Comparison of ENCODE assay signal across 11 cellular contexts in the genomic region with DNA sequence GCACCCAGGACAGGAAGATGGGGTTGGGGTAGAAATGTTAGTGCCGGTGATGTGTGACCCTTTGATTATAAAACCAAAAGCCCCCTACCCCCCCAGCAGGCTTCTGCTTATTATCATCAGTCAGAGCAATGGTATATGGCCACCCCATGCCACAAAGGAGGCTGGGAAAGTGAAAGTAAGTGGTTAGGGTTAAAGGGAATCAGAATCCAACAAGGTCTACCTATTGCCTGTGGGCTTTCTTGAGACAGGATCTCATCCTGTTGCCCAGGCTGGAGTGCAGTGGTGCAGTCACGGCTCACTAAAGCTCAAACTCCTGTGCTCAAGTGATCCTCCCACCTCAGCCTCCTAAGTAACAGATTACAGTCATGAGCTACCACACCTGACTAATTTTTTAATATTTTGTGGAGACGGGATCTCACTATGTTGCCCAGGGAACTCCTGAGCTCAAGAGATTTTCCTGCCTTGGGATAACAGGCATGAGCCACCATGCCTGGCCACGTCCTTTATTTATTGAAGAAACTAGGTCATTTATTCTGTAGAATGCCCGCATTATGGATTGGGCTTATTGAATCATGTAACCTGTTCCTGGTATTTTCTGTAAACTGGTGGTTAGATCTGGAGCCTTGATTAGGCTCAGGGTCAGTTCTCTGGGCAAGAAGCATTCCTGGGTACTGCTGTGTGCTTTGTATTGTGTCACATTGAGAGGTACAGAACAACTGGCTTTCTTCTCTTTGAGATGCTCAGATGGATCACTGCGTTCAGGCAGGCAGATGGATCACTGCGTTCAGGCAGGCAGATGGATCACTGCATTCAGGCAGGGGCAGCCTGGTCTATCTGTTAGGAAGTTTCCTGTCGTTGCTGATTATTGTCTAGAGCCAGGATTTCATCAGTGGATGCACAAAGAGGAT. TPM values are rescaled to one million over a fixed set of nuclear protein-coding genes. Genes with fewer than 3 reads are reported as not detected.
DNase-seq lines count a peak whose midpoint lies in the region; ATAC-seq and TF ChIP-seq lines count a peak whose summit lies in the region.
"Had no signal": no experiment of that assay in that cellular context is flagged by ENCODE, and none has a peak within 500 bp of the region (broad histone marks: within the 10 kb centered on the region; RNA-seq: fewer than 3 reads in every experiment).

No MANE protein-coding gene starts in this region.

- DNase-seq in IMR-90 (no peak), immature natural killer cell (no peak), left lung (no peak), AG20443 (ENCODE audit: low spot score) (no peak), LoVo (ENCODE audit: low spot score) (no peak)
- no peak for DNase-seq in stimulated activated naive B cell treated with anti-CD40 and anti-IgM and Interleukin-4, amounts not matched to agents 10 μg/mL and 1 μg/mL and 100 μg/mL, for 72 hours
- DNase-seq: NCI-H510A treated with DMSO at 0.1 percent for 48 hours, SIG-M5, small intestine had no signal

- no peak overlapping the region for H3K4me2 ChIP-seq in IMR-90 (ENCODE audit: low read depth, low read length)

- peaks cover 41 to 91% of the 10 kb centered on the region in 2 experiments for H3K79me1 ChIP-seq in IMR-90 (ENCODE audit: low read depth in 1 of 2, low read length in 2 of 2)

- H2AFZ ChIP-seq in IMR-90 (replicated peaks; ENCODE audit: low read length, poor library complexity): no peak overlapping the region

- H2BK15ac ChIP-seq in IMR-90 (ENCODE audit: low read depth, low read length): peak overlapping the region; percentile 45; the same call in 2 of the 3 replicates

- H2BK20ac ChIP-seq in IMR-90 (ENCODE audit: low read depth, low read length): peak overlapping the region; percentile 57; the same call in 1 of the 2 replicates

- no peak overlapping the region for H3K4me3 ChIP-seq in IMR-90 (ENCODE audit: insufficient read depth, low read depth, low read length)
- H3K4me3 ChIP-seq in left lung: no peak overlapping the region

- POLR2A ChIA-PET in IMR-90 (lab: Charles Lee; ENCODE audit: unreplicated experiment): interaction anchor here (0.5 to 1.1 kb wide), 2 partner anchors 105 to 1851 kb away, joined by 3 read pairs; no protein-coding TSS in a partner anchor

- TF ChIP-seq CTCF in IMR-90 (conservative IDR thresholded peaks at IDR 0.05; ENCODE audit: low read depth, low read length) (no peak), left lung (IDR thresholded peaks at IDR 0.05) (no peak)

- H3K36me3 ChIP-seq in IMR-90 (ENCODE audit: control insufficient read depth, insufficient read depth, low read length) (peaks cover 3% of the 10 kb centered on the region), left lung (no peaks in the 10 kb centered on the region)

- no peak overlapping the region for H2AK9ac ChIP-seq in IMR-90 (replicated peaks; ENCODE audit: low read depth, low read length, poor library complexity)

- in situ Hi-C loops in IMR-90 (cut with MboI; ENCODE audit: low sequenced_read_pairs): no loop called here

- peaks cover 0 to 7% (median 0%) of the 10 kb centered on the region in 3 donors for H3K27me3 Mint-ChIP-seq in immature natural killer cell (ENCODE audit: low read depth in 3 of 3)
- H3K27me3 Mint-ChIP-seq in stimulated activated naive B cell treated with anti-CD40 and anti-IgM and Interleukin-4, amounts not matched to agents 10 μg/mL and 1 μg/mL and 100 μg/mL, for 72 hours: no peaks in the 10 kb centered on the region

- no peaks in the 10 kb centered on the region for H3K36me3 Mint-ChIP-seq in immature natural killer cell
- peaks cover 15 to 16% of the 10 kb centered on the region in 2 donors for H3K36me3 Mint-ChIP-seq in stimulated activated naive B cell treated with anti-CD40 and anti-IgM and Interleukin-4, amounts not matched to agents 10 μg/mL and 1 μg/mL and 100 μg/mL, for 72 hours

- peak overlapping the region; percentile 70 for H3K14ac ChIP-seq in IMR-90 (replicated peaks; ENCODE audit: low read depth, low read length)

- no peaks in the 10 kb centered on the region for H3K9me3 ChIP-seq in IMR-90 (ENCODE audit: control insufficient read depth, insufficient read depth, low read length)
- no peaks in the 10 kb centered on the region for H3K9me3 ChIP-seq in left lung

- H4K91ac ChIP-seq in IMR-90 (ENCODE audit: insufficient read depth, low read depth, low read length): peak overlapping the region; percentile 66; the same call in 1 of the 2 replicates

- peak overlapping the region; percentile 77 for H4K5ac ChIP-seq in IMR-90 (ENCODE audit: low read depth, low read length)

- H3K56ac ChIP-seq in IMR-90 (ENCODE audit: extremely low read depth, insufficient read depth, low read length): no peak overlapping the region

- H3K9ac ChIP-seq in IMR-90 (ENCODE audit: low read depth, low read length): peak overlapping the region; percentile 26; the same call in 1 of the 2 replicates

- H3K4ac ChIP-seq in IMR-90 (ENCODE audit: low read depth, low read length): peak overlapping the region; percentile 94

- no peak for TF ChIP-seq POLR2A in IMR-90 (IDR thresholded peaks at IDR 0.05; ENCODE audit: low read depth, low read length)

- CTCF ChIA-PET in IMR-90 (lab: Yijun Ruan, JAX): interaction anchor here (1.0 kb wide), 1 partner anchor 159 kb away, joined by 3 read pairs; no protein-coding TSS in a partner anchor

- dilution Hi-C loops in IMR-90 (cut with HindIII; ENCODE audit: low sequenced_read_pairs, unreplicated experiment): no loop called here

- peak overlapping the region in 1 of 2 experiments; percentile 59; a peak in 2 of 4 replicates for H4K8ac ChIP-seq in IMR-90 (ENCODE audit: low read depth in 2 of 2, low read length in 2 of 2)

- no TSS peak for BruUV-seq in IMR-90 (replicated peaks; lab: Mats Ljungman, UMichigan)

- H3K4me1 Mint-ChIP-seq in immature natural killer cell: peaks cover 24 to 57% of the 10 kb centered on the region in 2 donors
- H3K4me1 Mint-ChIP-seq in stimulated activated naive B cell treated with anti-CD40 and anti-IgM and Interleukin-4, amounts not matched to agents 10 μg/mL and 1 μg/mL and 100 μg/mL, for 72 hours: peaks cover 20 to 32% of the 10 kb centered on the region in 2 donors

- peak overlapping the region; percentile 1; the same call in 1 of the 2 replicates for H2AK5ac ChIP-seq in IMR-90 (ENCODE audit: low read depth, low read length)

- H3K27ac Mint-ChIP-seq in immature natural killer cell: peak overlapping the region in 5 of 6 donors; percentile 7 to 69 (median 23)
- peak overlapping the region; percentile 51 for H3K27ac Mint-ChIP-seq in stimulated activated naive B cell treated with anti-CD40 and anti-IgM and Interleukin-4, amounts not matched to agents 10 μg/mL and 1 μg/mL and 100 μg/mL, for 72 hours

- H2BK5ac ChIP-seq in IMR-90 (ENCODE audit: low read depth, low read length, poor library complexity, severe bottlenecking): peak overlapping the region; percentile 30

- H4K20me1 ChIP-seq in IMR-90 (ENCODE audit: insufficient read depth, low read length): peaks cover 3% of the 10 kb centered on the region; the same call in 1 of the 2 replicates

- H3K4me3 Mint-ChIP-seq in immature natural killer cell: no peak overlapping the region
- H3K4me3 Mint-ChIP-seq in stimulated activated naive B cell treated with anti-CD40 and anti-IgM and Interleukin-4, amounts not matched to agents 10 μg/mL and 1 μg/mL and 100 μg/mL, for 72 hours: no peak overlapping the region

- H2BK120ac ChIP-seq in IMR-90 (ENCODE audit: low read depth, low read length): peak overlapping the region; percentile 65

- H3K27me3 ChIP-seq in IMR-90 (ENCODE audit: control insufficient read depth, insufficient read depth, low read length) (no peaks in the 10 kb centered on the region), left lung (no peaks in the 10 kb centered on the region)

- ATAC-seq in IMR-90 (ENCODE audit: low read depth): no peak
- ATAC-seq in stimulated activated naive B cell treated with anti-CD40 and anti-IgM and Interleukin-4, amounts not matched to agents 10 μg/mL and 1 μg/mL and 100 μg/mL, for 72 hours (replicated peaks): peak in 1 of 2 donors; percentile 16
- ATAC-seq in left lung: no peak
- no peak for ATAC-seq in HG02884 (IDR thresholded peaks at IDR 0.05; ENCODE audit: unreplicated experiment)

- H3K4me1 ChIP-seq in IMR-90 (ENCODE audit: control insufficient read depth, insufficient read depth, low read length): peaks cover 46% of the 10 kb centered on the region
- peaks cover 16 to 84% of the 10 kb centered on the region in 2 donors for H3K4me1 ChIP-seq in left lung

- intact Hi-C loops in IMR-90 (cut with micrococcal nuclease) (no loop called here), left lung (cut with DNase I) (no loop called here)

- peak overlapping the region; percentile 7; the same call in 1 of the 2 replicates for H3K18ac ChIP-seq in IMR-90 (ENCODE audit: low read depth, low read length)

- peaks cover 48% of the 10 kb centered on the region for H3K9me1 ChIP-seq in IMR-90 (ENCODE audit: insufficient read depth, low read length)

- no peaks in the 10 kb centered on the region for H3K9me3 Mint-ChIP-seq in immature natural killer cell
- H3K9me3 Mint-ChIP-seq in stimulated activated naive B cell treated with anti-CD40 and anti-IgM and Interleukin-4, amounts not matched to agents 10 μg/mL and 1 μg/mL and 100 μg/mL, for 72 hours: no peaks in the 10 kb centered on the region

- 69% methylated on average over 2 of the region's 8 CpGs; no CpG with 5 or more reads in 1 of the 2 experiments for WGBS in IMR-90 (ENCODE audit: extremely low coverage in 2 of 2, insufficient read length in 1 of 2), 2 experiments

- no peak overlapping the region for H3K27ac ChIP-seq in IMR-90 (ENCODE audit: insufficient read depth, low read length)
- peak overlapping the region; percentile 20 for H3K27ac ChIP-seq in angular gyrus (ENCODE audit: low read depth, low read length)
- no peak overlapping the region for H3K27ac ChIP-seq in left lung

- TF ChIP-seq RAD21 in IMR-90 (IDR thresholded peaks at IDR 0.05; ENCODE audit: low read length): no peak

- H3K23ac ChIP-seq in IMR-90 (ENCODE audit: low read depth, low read length): peak overlapping the region; percentile 58

TF ChIP-seq in IMR-90, 13 proteins besides CTCF, POLR2A, EP300 and RAD21 (continues in another document):
- TF ChIP-seq NFE2L2 (IDR thresholded peaks at IDR 0.05; ENCODE audit: low read depth, low read length) (no peak), MXI1 (IDR thresholded peaks at IDR 0.05; ENCODE audit: borderline replicate concordance, low read depth, low read length) (no peak), RFX5 (IDR thresholded peaks at IDR 0.05; ENCODE audit: low read depth, low read length) (no peak)

RNA-seq across cellular contexts. Expression of gene ERGIC1, which starts 41.6 kb away (rescaled TPM):
- 124 and 134 TPM in 2 replicates for total RNA-seq in IMR-90 (2012; rRNA removed)
- 185 and 192 TPM in 2 replicates for polyA plus RNA-seq in IMR-90 (2012; rRNA removed)
- polyA plus RNA-seq in IMR-90 (2012; cell fraction: cytosol; rRNA removed): 59.2 and 179 TPM in 2 replicates
- 128 and 132 TPM in 2 replicates for polyA plus RNA-seq in IMR-90 (2012; cell fraction: nucleus; rRNA removed; ENCODE audit: low replicate concordance)
- polyA plus RNA-seq in immature natural killer cell: 10 to 100 TPM; 40.7 to 61.9 (median 61.7) TPM
- total RNA-seq in left lung: 100 to 1,000 TPM; 165 to 229 TPM
